ENCODE assay signal across 18 cellular contexts in genomic region chr1:29963946-29964345, GRCh38.
DNase-seq lines count a peak whose midpoint lies in the region; ATAC-seq and TF ChIP-seq lines count a peak whose summit lies in the region.
"Had no signal": no experiment of that assay in that cellular context is flagged by ENCODE, and none has a peak within 500 bp of the region (broad histone marks: within the 10 kb centered on the region; RNA-seq: fewer than 3 reads in every experiment).

No MANE protein-coding gene starts in this region.

- H3K27me3 ChIP-seq in sigmoid colon (peaks cover 0 to 37% (median 5%) of the 10 kb centered on the region in 3 donors), heart right ventricle (peaks cover 0 to 53% (median 36%) of the 10 kb centered on the region in 7 donors)
- H3K27me3 ChIP-seq: MG63, SJSA1 had no signal

- ATAC-seq in left lobe of liver = no peak
- no peak for ATAC-seq in GM21360 (IDR thresholded peaks at IDR 0.05; ENCODE audit: unreplicated experiment)
- ATAC-seq in heart right ventricle = no peak

- H3K36me3 ChIP-seq in sigmoid colon (no peaks in the 10 kb centered on the region), heart right ventricle (no peaks in the 10 kb centered on the region)
- H3K36me3 ChIP-seq: HAP-1, MG63, SJSA1 had no signal

- intact Hi-C loops in sigmoid colon (cut with DNase I) (no loop called here), heart right ventricle (cut with DNase I) (no loop called here)

- H3K9me3 ChIP-seq in sigmoid colon = no peaks in the 10 kb centered on the region
- H3K9me3 ChIP-seq in heart right ventricle = peaks cover 0 to under 1% (median 0%) of the 10 kb centered on the region in 11 donors
- H3K9me3 ChIP-seq: HAP-1, MG63, SJSA1 had no signal

- 80 to 81% methylated on average over 7 of the region's 7 CpGs for WGBS in sigmoid colon, 2 donors
- WGBS in heart right ventricle, 2 donors = 75 to 76% methylated on average over 7 of the region's 7 CpGs

- H3K27ac ChIP-seq in sigmoid colon = no peak overlapping the region
- no peak overlapping the region for H3K27ac ChIP-seq in heart right ventricle
- H3K27ac ChIP-seq: SJSA1 had no signal

- H3K4me3 ChIP-seq in sigmoid colon (no peak overlapping the region), heart right ventricle (no peak overlapping the region)
- H3K4me3 ChIP-seq: HAP-1, MG63, SJSA1 had no signal

- TF ChIP-seq CTCF in sigmoid colon (IDR thresholded peaks at IDR 0.05) = no peak
- no peak for TF ChIP-seq CTCF in heart right ventricle (IDR thresholded peaks at IDR 0.05)

- H3K4me1 ChIP-seq in sigmoid colon (no peaks in the 10 kb centered on the region), heart right ventricle (peaks cover 0 to 4% (median 0%) of the 10 kb centered on the region in 9 donors)
- H3K4me1 ChIP-seq: HAP-1, SJSA1 had no signal

- TF ChIP-seq EP300 in sigmoid colon (IDR thresholded peaks at IDR 0.05) = no peak

- no peak for TF ChIP-seq POLR2A in sigmoid colon (IDR thresholded peaks at IDR 0.05)

- DNase-seq in activated CD8-positive, alpha-beta memory T cell treated with anti-CD3 and anti-CD28 coated beads, Interleukin-2, amount 50 U/mL, for 48 hours = peak; percentile 3
- no peak for DNase-seq in activated CD8-positive, alpha-beta memory T cell treated with anti-CD3 and anti-CD28 coated beads for 24 hours
- DNase-seq in left lobe of liver (ENCODE audit: low spot score) (peak; percentile 16), sigmoid colon (peak; percentile 27), foreskin melanocyte (no peak), heart right ventricle (no peak)
- DNase-seq: Calu3, DND-41, HFFc6, KBM-7, MG63, NCI-H1694, NCI-H446 treated with DMSO at 0.1 percent for 48 hours, Right ventricle myocardium superior, RPMI8226 had no signal

Comparison
In these comparisons a context has a peak if more than half of its experiments do, and no peak if none do; other contexts are left out.
1. DNase-seq: peak in activated CD8-positive, alpha-beta memory T cell treated with anti-CD3 and anti-CD28 coated beads, Interleukin-2, amount 50 U/mL, for 48 hours (single experiment), left lobe of liver (single experiment) and sigmoid colon (single experiment); none in activated CD8-positive, alpha-beta memory T cell treated with anti-CD3 and anti-CD28 coated beads for 24 hours (single experiment), foreskin melanocyte (single experiment) and heart right ventricle (0 of 2).